1 cellular context compared by ENCODE assay signal in genomic region chr7:48454750-48455192, GRCh38.
TF ChIP-seq lines count a peak whose summit lies in the region.

No MANE protein-coding gene starts in this region.

TF ChIP-seq in WTC11, 78 proteins besides CTCF, POLR2A, EP300 and RAD21 (continued from another document):
- TF ChIP-seq FOXJ3 (CRISPR knock-in tag; IDR thresholded peaks at IDR 0.05; ENCODE audit: borderline replicate concordance) (no peak), NFYB (CRISPR knock-in tag; conservative IDR thresholded peaks at IDR 0.05; ENCODE audit: low read depth) (no peak), STAT6 (CRISPR knock-in tag; conservative IDR thresholded peaks at IDR 0.05; ENCODE audit: low read depth) (no peak), ZNF423 (CRISPR knock-in tag; IDR thresholded peaks at IDR 0.05) (no peak), ZNF396 (CRISPR knock-in tag; IDR thresholded peaks at IDR 0.05; ENCODE audit: borderline replicate concordance) (no peak), ETV6 (CRISPR knock-in tag; IDR thresholded peaks at IDR 0.05) (no peak), ATF6 (CRISPR knock-in tag; IDR thresholded peaks at IDR 0.05) (no peak), ZBTB21 (CRISPR knock-in tag; IDR thresholded peaks at IDR 0.05; ENCODE audit: borderline replicate concordance) (no peak; the same call in 1 of the 2 replicates), ESRRA (CRISPR knock-in tag; IDR thresholded peaks at IDR 0.05; ENCODE audit: borderline replicate concordance) (no peak), USF1 (CRISPR knock-in tag; IDR thresholded peaks at IDR 0.05) (no peak)
